In genomic region chr5:42569953-42570548, GRCh38 we compare ENCODE assay signal across 36 cellular contexts.
"Had no signal": no experiment of that assay in that cellular context is flagged by ENCODE, and none has a peak within 500 bp of the region (broad histone marks: within the 10 kb centered on the region; RNA-seq: fewer than 3 reads in every experiment).

No MANE protein-coding gene starts in this region.

- H3K36me3 ChIP-seq: adrenal gland, brain microvascular endothelial cell, breast epithelium had no signal

- H3K9me3 Mint-ChIP-seq: activated B cell treated with CpG ODN at 0.5 μM for 24 hours; activated CD4-positive, alpha-beta memory T cell treated with anti-CD3 and anti-CD28 coated beads, Interleukin-2, amount 10 ng/mL, durations not matched to agents 7 days and 5 days; activated CD4-positive, alpha-beta T cell treated with anti-CD3 and anti-CD28 coated beads, Interleukin-2, amount 10 ng/mL, durations not matched to agents 7 days and 5 days; activated naive CD4-positive, alpha-beta T cell treated with anti-CD3 and anti-CD28 coated beads for 36 hours; activated naive CD4-positive, alpha-beta T cell treated with anti-CD3 and anti-CD28 coated beads, Interleukin-2, amount 50 U/mL, for 72 hours; activated naive CD8-positive, alpha-beta T cell treated with anti-CD3 and anti-CD28 coated beads for 36 hours; activated T-cell treated with anti-CD3 and anti-CD28 coated beads, Interleukin-2, amount 50 U/mL, for 24 hours; T-helper 1 cell treated with Interleukin-12 subunit alpha and Interleukin-12 subunit beta and Interleukin-4 antibody, amounts not matched to agents 30 μg/mL and 1 μg/mL, for 36 hours; T-helper 2 cell treated with Interferon-gamma antibody and Interleukin-4, amounts not matched to agents 5 μg/mL and 100 μg/mL, for 36 hours had no signal

- H3K27me3 ChIP-seq: adrenal gland, body of pancreas, brain microvascular endothelial cell, breast epithelium had no signal

- H3K27ac ChIP-seq: adrenal gland, body of pancreas, brain microvascular endothelial cell, breast epithelium, VCaP had no signal

- H3K27me3 Mint-ChIP-seq: activated CD4-positive, alpha-beta memory T cell treated with anti-CD3 and anti-CD28 coated beads, Interleukin-2, amount 10 ng/mL, durations not matched to agents 7 days and 5 days had no signal

- FAIRE-seq: astrocyte, TTC549 had no signal

- H3K9me3 ChIP-seq: adrenal gland, body of pancreas, breast epithelium had no signal

- H3K4me3 Mint-ChIP-seq: activated B cell treated with CpG ODN at 0.5 μM for 24 hours; activated CD4-positive, alpha-beta memory T cell treated with anti-CD3 and anti-CD28 coated beads, Interleukin-2, amount 10 ng/mL, durations not matched to agents 7 days and 5 days; activated CD4-positive, alpha-beta T cell treated with anti-CD3 and anti-CD28 coated beads for 36 hours; activated CD4-positive, alpha-beta T cell treated with anti-CD3 and anti-CD28 coated beads, Interleukin-2, amount 10 ng/mL, durations not matched to agents 7 days and 5 days; activated CD8-positive, alpha-beta memory T cell treated with anti-CD3 and anti-CD28 coated beads, Interleukin-2, amount 10 ng/mL, durations not matched to agents 7 days and 5 days; activated CD8-positive, alpha-beta T cell treated with anti-CD3 and anti-CD28 coated beads, Interleukin-2, amount 10 ng/mL, durations not matched to agents 7 days and 5 days; activated naive CD4-positive, alpha-beta T cell treated with anti-CD3 and anti-CD28 coated beads for 36 hours; activated naive CD8-positive, alpha-beta T cell treated with anti-CD3 and anti-CD28 coated beads for 36 hours; activated T-cell treated with anti-CD3 and anti-CD28 coated beads, Interleukin-2, amount 50 U/mL, for 24 hours; T-helper 1 cell treated with Interleukin-12 subunit alpha and Interleukin-12 subunit beta and Interleukin-4 antibody, amounts not matched to agents 30 μg/mL and 1 μg/mL, for 36 hours; T-helper 2 cell treated with Interferon-gamma antibody and Interleukin-4, amounts not matched to agents 5 μg/mL and 100 μg/mL, for 36 hours had no signal

- H3K4me1 Mint-ChIP-seq: activated B cell treated with CpG ODN at 0.5 μM for 24 hours; activated CD4-positive, alpha-beta memory T cell treated with anti-CD3 and anti-CD28 coated beads, Interleukin-2, amount 10 ng/mL, durations not matched to agents 7 days and 5 days; activated CD4-positive, alpha-beta T cell treated with anti-CD3 and anti-CD28 coated beads for 36 hours; activated CD4-positive, alpha-beta T cell treated with anti-CD3 and anti-CD28 coated beads, Interleukin-2, amount 10 ng/mL, durations not matched to agents 7 days and 5 days; activated CD8-positive, alpha-beta memory T cell treated with anti-CD3 and anti-CD28 coated beads, Interleukin-2, amount 10 ng/mL, durations not matched to agents 7 days and 5 days; activated naive CD8-positive, alpha-beta T cell treated with anti-CD3 and anti-CD28 coated beads for 36 hours had no signal

- H3K27ac Mint-ChIP-seq: activated B cell treated with CpG ODN at 0.5 μM for 24 hours; activated CD4-positive, alpha-beta memory T cell treated with anti-CD3 and anti-CD28 coated beads, Interleukin-2, amount 10 ng/mL, durations not matched to agents 7 days and 5 days; activated CD4-positive, alpha-beta T cell treated with anti-CD3 and anti-CD28 coated beads for 36 hours; activated CD4-positive, alpha-beta T cell treated with anti-CD3 and anti-CD28 coated beads, Interleukin-2, amount 10 ng/mL, durations not matched to agents 7 days and 5 days; activated CD8-positive, alpha-beta memory T cell treated with anti-CD3 and anti-CD28 coated beads, Interleukin-2, amount 10 ng/mL, durations not matched to agents 7 days and 5 days; activated CD8-positive, alpha-beta T cell treated with anti-CD3 and anti-CD28 coated beads, Interleukin-2, amount 10 ng/mL, durations not matched to agents 7 days and 5 days; activated naive CD4-positive, alpha-beta T cell treated with anti-CD3 and anti-CD28 coated beads for 36 hours; activated naive CD4-positive, alpha-beta T cell treated with anti-CD3 and anti-CD28 coated beads, Interleukin-2, amount 50 U/mL, for 72 hours; activated naive CD8-positive, alpha-beta T cell treated with anti-CD3 and anti-CD28 coated beads for 36 hours; activated T-cell treated with anti-CD3 and anti-CD28 coated beads, Interleukin-2, amount 50 U/mL, for 24 hours; T-helper 1 cell treated with Interleukin-12 subunit alpha and Interleukin-12 subunit beta and Interleukin-4 antibody, amounts not matched to agents 30 μg/mL and 1 μg/mL, for 36 hours; T-helper 2 cell treated with Interferon-gamma antibody and Interleukin-4, amounts not matched to agents 5 μg/mL and 100 μg/mL, for 36 hours had no signal

- DNase-seq: activated B cell treated with CpG ODN at 0.5 μM for 24 hours; activated CD4-positive, alpha-beta memory T cell treated with anti-CD3 and anti-CD28 coated beads, Interleukin-2, amount 10 ng/mL, durations not matched to agents 7 days and 5 days; activated CD4-positive, alpha-beta T cell treated with anti-CD3 and anti-CD28 coated beads for 1 hour; activated CD4-positive, alpha-beta T cell treated with anti-CD3 and anti-CD28 coated beads for 36 hours; activated CD4-positive, alpha-beta T cell treated with anti-CD3 and anti-CD28 coated beads for 48 hours; activated CD4-positive, alpha-beta T cell treated with anti-CD3 and anti-CD28 coated beads, Interleukin-2, amount 10 ng/mL, durations not matched to agents 7 days and 5 days; activated CD4-positive, alpha-beta T cell treated with anti-CD3 and anti-CD28 coated beads, Interleukin-2, amount 50 U/mL, for 48 hours; activated CD8-positive, alpha-beta memory T cell treated with anti-CD3 and anti-CD28 coated beads for 24 hours; activated CD8-positive, alpha-beta memory T cell treated with anti-CD3 and anti-CD28 coated beads, Interleukin-2, amount 10 ng/mL, durations not matched to agents 7 days and 5 days; activated CD8-positive, alpha-beta memory T cell treated with anti-CD3 and anti-CD28 coated beads, Interleukin-2, amount 50 U/mL, for 48 hours; activated CD8-positive, alpha-beta T cell treated with anti-CD3 and anti-CD28 coated beads, Interleukin-2, amount 10 ng/mL, durations not matched to agents 7 days and 5 days; activated effector memory CD4-positive, alpha-beta T cell treated with anti-CD3 and anti-CD28 coated beads, Interleukin-2, amount 50 U/mL, for 16 hours; activated gamma-delta T cell treated with Interleukin-2 at 50 U/mL for 16 hours; activated naive CD4-positive, alpha-beta T cell; activated naive CD4-positive, alpha-beta T cell treated with anti-CD3 and anti-CD28 coated beads for 36 hours; activated naive CD4-positive, alpha-beta T cell treated with anti-CD3 and anti-CD28 coated beads, Interleukin-2, amount 50 U/mL, for 16 hours; activated naive CD8-positive, alpha-beta T cell treated with anti-CD3 and anti-CD28 coated beads for 36 hours; activated T-cell treated with anti-CD3 and anti-CD28 coated beads, Interleukin-2, amount 50 U/mL, for 24 hours; activated T-cell treated with anti-CD3 and anti-CD28 coated beads, Interleukin-2, amount 50 U/mL, for 48 hours; adrenal gland; amniotic stem cell; aorta; body of pancreas; brain microvascular endothelial cell; central memory CD4-positive, alpha-beta T cell; SW 1271; T-helper 1 cell; T-helper 2 cell; T-helper 9 cell had no signal

- H3K4me3 ChIP-seq: adrenal gland, body of pancreas, breast epithelium had no signal

- ATAC-seq: activated CD4-positive, alpha-beta T cell treated with anti-CD3 and anti-CD28 coated beads for 36 hours; activated CD8-positive, alpha-beta memory T cell treated with anti-CD3 and anti-CD28 coated beads, Interleukin-2, amount 10 ng/mL, durations not matched to agents 7 days and 5 days; activated CD8-positive, alpha-beta T cell treated with anti-CD3 and anti-CD28 coated beads, Interleukin-2, amount 10 ng/mL, durations not matched to agents 7 days and 5 days; activated naive CD4-positive, alpha-beta T cell treated with anti-CD3 and anti-CD28 coated beads, Interleukin-2, amount 50 U/mL, for 72 hours; body of pancreas had no signal

- H3K36me3 Mint-ChIP-seq: activated CD8-positive, alpha-beta memory T cell treated with anti-CD3 and anti-CD28 coated beads, Interleukin-2, amount 10 ng/mL, durations not matched to agents 7 days and 5 days; activated naive CD4-positive, alpha-beta T cell treated with anti-CD3 and anti-CD28 coated beads, Interleukin-2, amount 50 U/mL, for 72 hours; activated naive CD8-positive, alpha-beta T cell treated with anti-CD3 and anti-CD28 coated beads for 36 hours had no signal
